ENCODE assay signal across 32 cellular contexts in genomic region chr4:41136456-41136855, GRCh38.
DNase-seq lines count a peak whose midpoint lies in the region; ATAC-seq, FAIRE-seq and TF ChIP-seq lines count a peak whose summit lies in the region.
"Had no signal": no experiment of that assay in that cellular context is flagged by ENCODE, and none has a peak within 500 bp of the region (broad histone marks: within the 10 kb centered on the region; RNA-seq: fewer than 3 reads in every experiment).

No MANE protein-coding gene starts in this region.

- H2BK20ac ChIP-seq in H1 (ENCODE audit: low read length), result no peak overlapping the region

- no peak overlapping the region for H4K8ac ChIP-seq in H1 (ENCODE audit: extremely low read depth, insufficient read depth, low read length)

- intact Hi-C loops in MCF 10A (cut with micrococcal nuclease), result no loop called here
- intact Hi-C loops in breast epithelium (cut with DNase I; ENCODE audit: low total_unique reads), result no loop called here
- intact Hi-C loops in ovary (cut with DNase I), result no loop called here

- H3K79me1 ChIP-seq in H1 (ENCODE audit: low read depth, low read length), result peaks cover 3% of the 10 kb centered on the region; the same call in 1 of the 2 replicates

- WGBS in H1 (ENCODE audit: extremely low coverage in 1 of 2, insufficient coverage in 1 of 2, insufficient read length in 1 of 2, insufficient replicate concordance in 2 of 2, low coverage in 1 of 2, low lambda C conversion rate in 2 of 2, missing lambda C conversion rate in 1 of 2), 2 experiments, result 71% methylated on average over 3 of the region's 3 CpGs; no CpG with 5 or more reads in 1 of the 2 experiments
- WGBS in ovary, 3 donors, result 78 to 85% (median 79%) methylated on average over 3 of the region's 3 CpGs

- no peak for TF ChIP-seq RAD21 in H1 (IDR thresholded peaks at IDR 0.05 in 1 of 2, conservative IDR thresholded peaks at IDR 0.05 in 1 of 2; ENCODE audit: low read depth in 2 of 2, low read length in 2 of 2)

- H2AK5ac ChIP-seq in H1 (ENCODE audit: low read depth, low read length), result peak overlapping the region; percentile 78; the same call in 1 of the 2 replicates

- H3K4me2 ChIP-seq in H1 (ENCODE audit: insufficient read depth in 1 of 2, low read depth in 2 of 2, low read length in 2 of 2), result no peak overlapping the region

- no TSS peak for BruUV-seq in MCF 10A (replicated peaks; lab: Mats Ljungman, UMichigan)

- peak overlapping the region; percentile 71; the same call in 1 of the 2 replicates for H2BK5ac ChIP-seq in H1 (ENCODE audit: low read depth, low read length)

- H3K9me3 ChIP-seq in breast epithelium, result no peaks in the 10 kb centered on the region
- H3K9me3 ChIP-seq in H1 (ENCODE audit: insufficient read depth in 2 of 2, low read depth in 1 of 2, low read length in 1 of 2), result no peaks in the 10 kb centered on the region
- H3K9me3 ChIP-seq in ovary, result no peaks in the 10 kb centered on the region
- H3K9me3 ChIP-seq: transverse colon had no signal

- peak overlapping the region; percentile 96 for H2BK12ac ChIP-seq in H1 (ENCODE audit: low read depth, low read length)

- DNase-seq in MCF 10A (ENCODE audit: unreplicated experiment), result no peak
- DNase-seq in breast epithelium (ENCODE audit: low spot score in 2 of 2), result no peak
- no peak for DNase-seq in H1 (ENCODE audit: low read depth in 1 of 2, low spot score in 2 of 2)
- DNase-seq in progenitor cell of endocrine pancreas (ENCODE audit: low spot score, unreplicated experiment), result no peak
- DNase-seq in middle frontal gyrus (ENCODE audit: extremely low spot score, low spot score), result no peak
- DNase-seq in ovary, result no peak
- DNase-seq in anterior cingulate cortex (lab: John Stamatoyannopoulos, UW), result no peak
- DNase-seq: 8988T; activated CD4-positive, alpha-beta T cell treated with anti-CD3 and anti-CD28 coated beads, Interleukin-2, amount 50 U/mL, for 1 hour; activated CD8-positive, alpha-beta memory T cell treated with anti-CD3 and anti-CD28 coated beads, Interleukin-2, amount 10 ng/mL, durations not matched to agents 7 days and 5 days; activated naive CD4-positive, alpha-beta T cell treated with anti-CD3 and anti-CD28 coated beads for 36 hours; activated T-cell treated with anti-CD3 and anti-CD28 coated beads, Interleukin-2, amount 50 U/mL, for 72 hours; AML-193; CD4-positive, alpha-beta memory T cell; glutamatergic neuron; midbrain; NCI-H1105; NCI-H2029; NCI-H226; NCI-H774; OCI-M1; right cardiac atrium; stimulated activated CD4-positive, alpha-beta T cell treated with anti-CD3 and anti-CD28 coated beads, Interleukin-12 subunit alpha, Interleukin-12 subunit beta, amount 100 ng/mL, for 4 hours; stimulated activated CD4-positive, alpha-beta T cell treated with anti-CD3 and anti-CD28 coated beads, Interleukin-4, amount 100 ng/mL, for 24 hours; stimulated activated naive CD4-positive, alpha-beta T cell; transverse colon had no signal

- no peaks in the 10 kb centered on the region for H3K27me3 ChIP-seq in breast epithelium
- no peaks in the 10 kb centered on the region for H3K27me3 ChIP-seq in H1 (replicated peaks in 1 of 4; ENCODE audit: control insufficient read depth in 3 of 4, extremely low read depth in 1 of 4, insufficient read depth in 3 of 4, low read length in 3 of 4)
- no peaks in the 10 kb centered on the region for H3K27me3 ChIP-seq in ovary
- H3K27me3 ChIP-seq: cardiac muscle cell, transverse colon had no signal

- no peak overlapping the region for H2BK15ac ChIP-seq in H1 (ENCODE audit: low read length)

- no peak for ATAC-seq in GM19351 (IDR thresholded peaks at IDR 0.05; ENCODE audit: unreplicated experiment)
- ATAC-seq: activated CD8-positive, alpha-beta memory T cell treated with anti-CD3 and anti-CD28 coated beads, Interleukin-2, amount 10 ng/mL, durations not matched to agents 7 days and 5 days; activated T-cell treated with anti-CD3 and anti-CD28 coated beads, Interleukin-2, amount 50 U/mL, for 72 hours; Right ventricle myocardium inferior had no signal

- H3K4ac ChIP-seq in H1 (replicated peaks; ENCODE audit: insufficient read length, low read depth, low read length), result no peak overlapping the region

- TF ChIP-seq EP300 in H1 (IDR thresholded peaks at IDR 0.05; ENCODE audit: borderline replicate concordance in 1 of 2, low read depth in 2 of 2, low read length in 2 of 2), result no peak
- TF ChIP-seq EP300 in ovary (IDR thresholded peaks at IDR 0.05), result no peak

- no peak overlapping the region for H3K23ac ChIP-seq in H1 (ENCODE audit: insufficient read length)

- H4K20me1 ChIP-seq in H1 (replicated peaks in 1 of 2; ENCODE audit: control insufficient read depth in 1 of 2, insufficient read depth in 2 of 2, low read length in 2 of 2), result no peaks in the 10 kb centered on the region

- H3K4me1 ChIP-seq in breast epithelium, result no peaks in the 10 kb centered on the region
- H3K4me1 ChIP-seq in H1 (replicated peaks in 1 of 4; ENCODE audit: control insufficient read depth in 3 of 4, insufficient read depth in 4 of 4, low read length in 3 of 4), result peaks cover 9 to 18% (median 15%) of the 10 kb centered on the region in 4 experiments
- peaks cover 9% of the 10 kb centered on the region for H3K4me1 ChIP-seq in ovary (ENCODE audit: insufficient read depth)

- H3K27ac Mint-ChIP-seq in MCF 10A (ENCODE audit: low read depth, unreplicated experiment) (peak overlapping the region; percentile 59), progenitor cell of endocrine pancreas (peak overlapping the region; percentile 54)
- H3K27ac Mint-ChIP-seq: activated CD8-positive, alpha-beta memory T cell treated with anti-CD3 and anti-CD28 coated beads, Interleukin-2, amount 10 ng/mL, durations not matched to agents 7 days and 5 days; activated naive CD4-positive, alpha-beta T cell treated with anti-CD3 and anti-CD28 coated beads for 36 hours; activated T-cell treated with anti-CD3 and anti-CD28 coated beads, Interleukin-2, amount 50 U/mL, for 72 hours; CD4-positive, alpha-beta memory T cell; dendritic cell treated with granulocyte-macrophage colony-stimulating factor and Interleukin-4, amounts not matched to agents 40 ng/mL and 50 ng/mL, for 4 days; T-helper 2 cell treated with Interferon-gamma antibody and Interleukin-4, amounts not matched to agents 5 μg/mL and 100 μg/mL, for 36 hours had no signal

- no peaks in the 10 kb centered on the region for H3K23me2 ChIP-seq in H1 (ENCODE audit: low read depth, low read length)

- H3K27me3 Mint-ChIP-seq in MCF 10A (ENCODE audit: insufficient read depth, unreplicated experiment) (no peaks in the 10 kb centered on the region), progenitor cell of endocrine pancreas (no peaks in the 10 kb centered on the region)
- H3K27me3 Mint-ChIP-seq: dendritic cell treated with granulocyte-macrophage colony-stimulating factor and Interleukin-4, amounts not matched to agents 40 ng/mL and 50 ng/mL, for 4 days had no signal

- peaks cover 0 to 22% of the 10 kb centered on the region in 2 experiments; a peak in 2 of 4 replicates for H3K79me2 ChIP-seq in H1 (ENCODE audit: control insufficient read depth in 1 of 2, insufficient read depth in 2 of 2, low read length in 2 of 2)

- POLR2A ChIA-PET in MCF 10A (lab: Yijun Ruan, JAX) (interaction anchor here (0.6 to 20.2 kb wide), 11 partner anchors 10 to 1545 kb away, joined by 3 to 462 read pairs (median 5); partner anchors contain the start of gene APBB2), H1 (lab: Charles Lee; ENCODE audit: partially characterized antibody) (interaction anchor here (0.8 to 5.3 kb wide), 3 partner anchors 11 to 23 kb away, joined by 3 to 23 read pairs (median 3); no protein-coding TSS in a partner anchor)

- peaks cover 39% of the 10 kb centered on the region for H3K36me3 Mint-ChIP-seq in MCF 10A (ENCODE audit: insufficient read depth, unreplicated experiment)
- peaks cover 11% of the 10 kb centered on the region for H3K36me3 Mint-ChIP-seq in progenitor cell of endocrine pancreas (ENCODE audit: insufficient read depth)
- H3K36me3 Mint-ChIP-seq: activated CD8-positive, alpha-beta memory T cell treated with anti-CD3 and anti-CD28 coated beads, Interleukin-2, amount 10 ng/mL, durations not matched to agents 7 days and 5 days; CD4-positive, alpha-beta memory T cell had no signal

- H3K9me3 Mint-ChIP-seq in MCF 10A (ENCODE audit: unreplicated experiment) (no peaks in the 10 kb centered on the region), progenitor cell of endocrine pancreas (ENCODE audit: low read depth) (no peaks in the 10 kb centered on the region)
- H3K9me3 Mint-ChIP-seq: activated naive CD4-positive, alpha-beta T cell treated with anti-CD3 and anti-CD28 coated beads for 36 hours; dendritic cell treated with granulocyte-macrophage colony-stimulating factor and Interleukin-4, amounts not matched to agents 40 ng/mL and 50 ng/mL, for 4 days; T-helper 2 cell treated with Interferon-gamma antibody and Interleukin-4, amounts not matched to agents 5 μg/mL and 100 μg/mL, for 36 hours had no signal

- peaks cover 42% of the 10 kb centered on the region for H3K4me1 Mint-ChIP-seq in MCF 10A (ENCODE audit: insufficient read depth, unreplicated experiment)
- peaks cover 51% of the 10 kb centered on the region for H3K4me1 Mint-ChIP-seq in progenitor cell of endocrine pancreas (ENCODE audit: low read depth)
- H3K4me1 Mint-ChIP-seq: activated CD8-positive, alpha-beta memory T cell treated with anti-CD3 and anti-CD28 coated beads, Interleukin-2, amount 10 ng/mL, durations not matched to agents 7 days and 5 days; CD4-positive, alpha-beta memory T cell had no signal

- no peak overlapping the region for H3K27ac ChIP-seq in breast epithelium
- H3K27ac ChIP-seq in H1 (ENCODE audit: low read depth, low read length), result no peak overlapping the region
- H3K27ac ChIP-seq in ovary, result no peak overlapping the region
- H3K27ac ChIP-seq: cardiac muscle cell had no signal

- no peak overlapping the region for H4K5ac ChIP-seq in H1 (ENCODE audit: insufficient read length, low read depth, low read length)

- no peak overlapping the region for H3K9ac ChIP-seq in H1 (replicated peaks in 1 of 4; ENCODE audit: extremely low read depth in 1 of 4, low read depth in 3 of 4, low read length in 3 of 4)

- TF ChIP-seq CTCF in MCF 10A (IDR thresholded peaks at IDR 0.05; ENCODE audit: unreplicated experiment) (no peak), breast epithelium (IDR thresholded peaks at IDR 0.05) (no peak), H1 (IDR thresholded peaks at IDR 0.05; ENCODE audit: control extremely low read depth in 1 of 3, insufficient read depth in 1 of 3, low read depth in 1 of 3, low read length in 3 of 3) (no peak), progenitor cell of endocrine pancreas (IDR thresholded peaks at IDR 0.05; ENCODE audit: unreplicated experiment) (no peak), ovary (IDR thresholded peaks at IDR 0.05) (no peak)

- H3K4me3 Mint-ChIP-seq in MCF 10A (ENCODE audit: unreplicated experiment) (no peak overlapping the region), progenitor cell of endocrine pancreas (ENCODE audit: low read depth) (no peak overlapping the region)
- H3K4me3 Mint-ChIP-seq: activated CD8-positive, alpha-beta memory T cell treated with anti-CD3 and anti-CD28 coated beads, Interleukin-2, amount 10 ng/mL, durations not matched to agents 7 days and 5 days; activated naive CD4-positive, alpha-beta T cell treated with anti-CD3 and anti-CD28 coated beads for 36 hours; activated T-cell treated with anti-CD3 and anti-CD28 coated beads, Interleukin-2, amount 50 U/mL, for 72 hours; CD4-positive, alpha-beta memory T cell; dendritic cell treated with granulocyte-macrophage colony-stimulating factor and Interleukin-4, amounts not matched to agents 40 ng/mL and 50 ng/mL, for 4 days; nephron; T-helper 2 cell treated with Interferon-gamma antibody and Interleukin-4, amounts not matched to agents 5 μg/mL and 100 μg/mL, for 36 hours had no signal

- CTCF ChIA-PET in MCF 10A (lab: Yijun Ruan, JAX), result interaction anchor here (0.6 to 0.8 kb wide), 5 partner anchors 11 to 140 kb away, joined by 3 to 5 read pairs (median 3); no protein-coding TSS in a partner anchor
- CTCF ChIA-PET in H1 (lab: Charles Lee; ENCODE audit: partially characterized antibody), result interaction anchor here (1.5 to 2.9 kb wide), 4 partner anchors 10 to 156 kb away, joined by 3 to 9 read pairs (median 8); partner anchors contain the start of gene APBB2

- no peak overlapping the region for H2BK120ac ChIP-seq in H1 (replicated peaks; ENCODE audit: low read depth, low read length)

- no peak overlapping the region for H3K14ac ChIP-seq in H1 (ENCODE audit: insufficient read length)

- H2AFZ ChIP-seq in H1 (ENCODE audit: low read length), result no peak overlapping the region

- H3K56ac ChIP-seq in H1 (replicated peaks; ENCODE audit: insufficient read length, low read depth, low read length), result no peak overlapping the region

- H3K4me3 ChIP-seq in breast epithelium (no peak overlapping the region), H1 (ENCODE audit: extremely low read depth in 1 of 4, insufficient read depth in 2 of 4, low read depth in 3 of 4, low read length in 4 of 4) (no peak overlapping the region), ovary (no peak overlapping the region)
- H3K4me3 ChIP-seq: cardiac muscle cell, transverse colon had no signal

- no peak overlapping the region for H4K91ac ChIP-seq in H1 (replicated peaks; ENCODE audit: insufficient read length, low read length)

- no peak overlapping the region for H3K18ac ChIP-seq in H1 (ENCODE audit: extremely low read depth, low read length)

- H3K36me3 ChIP-seq in breast epithelium (no peaks in the 10 kb centered on the region), H1 (ENCODE audit: control insufficient read depth in 2 of 4, insufficient read depth in 4 of 4, low read length in 3 of 4) (peaks cover 0 to 3% (median 0%) of the 10 kb centered on the region in 4 experiments; a peak in 1 of 8 replicates), ovary (no peaks in the 10 kb centered on the region)
- H3K36me3 ChIP-seq: cardiac muscle cell, transverse colon had no signal

- no peak for FAIRE-seq in H1 (lab: Jason Lieb, UNC)

- no peak for TF ChIP-seq POLR2A in breast epithelium (IDR thresholded peaks at IDR 0.05)
- no peak for TF ChIP-seq POLR2A in H1 (IDR thresholded peaks at IDR 0.05; ENCODE audit: control extremely low read depth in 1 of 2, low read depth in 2 of 2, low read length in 2 of 2)
- no peak for TF ChIP-seq POLR2A in ovary (IDR thresholded peaks at IDR 0.05)
